In the genomic region with DNA sequence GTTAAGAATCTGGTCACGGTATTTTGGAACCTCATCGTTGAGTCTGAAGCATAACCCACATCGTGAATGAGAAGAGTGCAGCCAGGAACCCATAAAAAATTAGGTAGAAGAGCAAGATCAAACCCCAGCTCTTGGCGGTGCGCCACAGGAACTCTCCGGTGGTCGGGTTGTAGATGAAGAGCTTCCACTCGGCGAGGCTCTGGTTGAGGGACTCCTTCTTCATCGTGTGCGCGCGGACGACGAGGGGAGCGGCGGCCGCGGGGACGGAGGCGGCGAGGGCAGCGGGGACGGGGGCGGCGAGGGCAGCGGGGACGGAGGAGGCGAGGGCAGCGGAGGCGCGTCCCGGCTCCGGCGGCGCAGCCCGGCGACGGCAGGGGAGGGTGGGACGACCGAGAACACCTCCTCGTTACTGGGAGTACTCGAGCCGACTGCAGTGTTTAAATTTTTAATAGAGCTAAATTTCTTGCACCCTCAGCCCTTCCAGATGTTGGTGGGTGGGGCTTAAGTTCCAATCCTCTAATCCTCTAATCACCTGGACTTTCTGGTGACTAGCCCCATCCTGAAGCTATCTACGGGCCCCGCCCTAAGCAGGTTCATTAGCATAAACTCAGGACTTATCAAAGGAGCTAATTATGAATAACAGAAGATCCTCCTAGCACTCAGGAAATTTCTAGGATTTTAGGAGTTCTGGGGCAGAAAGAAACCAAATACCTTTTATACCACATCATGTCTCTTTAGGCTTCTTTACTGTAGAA, we compare ENCODE assay signal across 1 cellular context.
TF ChIP-seq lines count a peak whose summit lies in the region.

No MANE protein-coding gene starts in this region.

TF ChIP-seq in IMR-90, 13 proteins besides CTCF, POLR2A, EP300 and RAD21:
- TF ChIP-seq, protein P1, sequence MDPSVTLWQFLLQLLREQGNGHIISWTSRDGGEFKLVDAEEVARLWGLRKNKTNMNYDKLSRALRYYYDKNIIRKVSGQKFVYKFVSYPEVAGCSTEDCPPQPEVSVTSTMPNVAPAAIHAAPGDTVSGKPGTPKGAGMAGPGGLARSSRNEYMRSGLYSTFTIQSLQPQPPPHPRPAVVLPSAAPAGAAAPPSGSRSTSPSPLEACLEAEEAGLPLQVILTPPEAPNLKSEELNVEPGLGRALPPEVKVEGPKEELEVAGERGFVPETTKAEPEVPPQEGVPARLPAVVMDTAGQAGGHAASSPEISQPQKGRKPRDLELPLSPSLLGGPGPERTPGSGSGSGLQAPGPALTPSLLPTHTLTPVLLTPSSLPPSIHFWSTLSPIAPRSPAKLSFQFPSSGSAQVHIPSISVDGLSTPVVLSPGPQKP (IDR thresholded peaks at IDR 0.05; ENCODE audit: borderline replicate concordance, low read depth, low read length) = no peak
- no peak for TF ChIP-seq MXI1 (IDR thresholded peaks at IDR 0.05; ENCODE audit: borderline replicate concordance, low read depth, low read length)
- TF ChIP-seq, protein P2, sequence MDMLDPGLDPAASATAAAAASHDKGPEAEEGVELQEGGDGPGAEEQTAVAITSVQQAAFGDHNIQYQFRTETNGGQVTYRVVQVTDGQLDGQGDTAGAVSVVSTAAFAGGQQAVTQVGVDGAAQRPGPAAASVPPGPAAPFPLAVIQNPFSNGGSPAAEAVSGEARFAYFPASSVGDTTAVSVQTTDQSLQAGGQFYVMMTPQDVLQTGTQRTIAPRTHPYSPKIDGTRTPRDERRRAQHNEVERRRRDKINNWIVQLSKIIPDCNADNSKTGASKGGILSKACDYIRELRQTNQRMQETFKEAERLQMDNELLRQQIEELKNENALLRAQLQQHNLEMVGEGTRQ (IDR thresholded peaks at IDR 0.05; ENCODE audit: low read depth, low read length) = no peak
- TF ChIP-seq CHD1 (IDR thresholded peaks at IDR 0.05; ENCODE audit: low read depth, low read length) = no peak
- TF ChIP-seq BHLHE40 (IDR thresholded peaks at IDR 0.05; ENCODE audit: low read depth, low read length) = no peak
- TF ChIP-seq RCOR1 (IDR thresholded peaks at IDR 0.05; ENCODE audit: insufficient replicate concordance, low read length) = no peak
- TF ChIP-seq MAZ (IDR thresholded peaks at IDR 0.05; ENCODE audit: borderline replicate concordance, low read depth, low read length) = no peak
- TF ChIP-seq CEBPB (IDR thresholded peaks at IDR 0.05; ENCODE audit: low read depth, low read length) = no peak
- TF ChIP-seq FOS (IDR thresholded peaks at IDR 0.05; ENCODE audit: low read depth, low read length) = no peak
- no peak for TF ChIP-seq MAFK (IDR thresholded peaks at IDR 0.05; ENCODE audit: low read depth, low read length)
